8 cellular contexts compared by ENCODE assay signal in the genomic region with DNA sequence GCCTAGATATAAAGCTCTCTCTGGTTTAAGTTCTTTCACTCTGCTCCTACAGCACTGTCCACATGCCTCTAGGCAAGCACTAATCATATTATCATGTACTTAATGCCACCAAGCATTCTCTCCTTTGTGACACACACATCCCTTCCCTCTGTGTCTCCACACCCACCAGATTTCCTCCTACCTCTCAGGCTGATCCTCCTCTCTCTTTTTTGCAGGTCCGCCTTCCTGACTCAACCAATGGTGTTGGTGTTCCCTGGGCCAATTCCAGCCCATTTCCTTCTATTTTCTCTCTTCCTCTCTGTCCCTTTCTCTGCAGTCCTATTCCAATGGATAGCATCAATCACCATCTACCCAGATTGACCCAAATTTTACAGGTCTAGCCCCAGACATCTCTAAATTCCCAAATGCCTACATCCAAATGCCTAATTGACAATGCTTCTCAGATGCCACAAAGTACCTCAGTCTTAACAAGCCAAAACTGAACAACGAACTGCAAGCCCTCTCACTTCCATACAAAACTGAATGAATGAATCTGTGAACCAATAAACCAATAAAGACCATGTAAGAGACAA. TPM values are rescaled to one million over a fixed set of nuclear protein-coding genes. Genes with fewer than 3 reads are reported as not detected.
DNase-seq lines count a peak whose midpoint lies in the region; ATAC-seq and TF ChIP-seq lines count a peak whose summit lies in the region.

No MANE protein-coding gene starts in this region.

- dilution Hi-C loops in mammary epithelial cell (cut with HindIII; ENCODE audit: low sequenced_read_pairs): no loop called here

- H3K4me1 ChIP-seq in CD8-positive, alpha-beta T cell (ENCODE audit: insufficient read depth, low read length): peaks cover 13% of the 10 kb centered on the region
- H3K4me1 ChIP-seq in MM.1S (ENCODE audit: low read length): peaks cover 14% of the 10 kb centered on the region
- H3K4me1 ChIP-seq in mammary epithelial cell (ENCODE audit: insufficient read depth, low read length): peaks cover 6% of the 10 kb centered on the region
- peaks cover 3% of the 10 kb centered on the region for H3K4me1 ChIP-seq in mesenchymal stem cell (ENCODE audit: control insufficient read depth, insufficient read depth, low read depth, low read length)

- no peak overlapping the region for H2BK15ac ChIP-seq in mesenchymal stem cell (ENCODE audit: low read depth, poor library complexity, severe bottlenecking)

- CTCF ChIA-PET in CD8-positive, alpha-beta T cell (lab: Charles Lee): no interaction called here
- CTCF ChIA-PET in mammary epithelial cell (lab: Charles Lee; ENCODE audit: low non-redundant PET): no interaction called here

- peaks cover 4% of the 10 kb centered on the region for H3K79me1 ChIP-seq in mesenchymal stem cell (replicated peaks; ENCODE audit: low read length, poor library complexity, severe bottlenecking)

- H4K20me1 ChIP-seq in MM.1S (ENCODE audit: insufficient read depth, low read length): no peaks in the 10 kb centered on the region
- no peaks in the 10 kb centered on the region for H4K20me1 ChIP-seq in mammary epithelial cell (ENCODE audit: insufficient read depth, low read length)

- no peak overlapping the region for H3K18ac ChIP-seq in mesenchymal stem cell (ENCODE audit: low read depth in 1 of 2, low read length in 2 of 2)

- H2AK5ac ChIP-seq in mesenchymal stem cell (ENCODE audit: low read length, severe bottlenecking): no peak overlapping the region

- H3K4me1 Mint-ChIP-seq in CD8-positive, alpha-beta T cell (ENCODE audit: low read depth): peaks cover 20% of the 10 kb centered on the region

- no peak overlapping the region for H2BK12ac ChIP-seq in mesenchymal stem cell (ENCODE audit: low read length in 2 of 2)

- peaks cover 39% of the 10 kb centered on the region for H3K79me2 ChIP-seq in MM.1S (ENCODE audit: low read length)
- peaks cover 19% of the 10 kb centered on the region for H3K79me2 ChIP-seq in mammary epithelial cell (ENCODE audit: insufficient read depth, low read length)

- H3K9me2 ChIP-seq in MM.1S (replicated peaks; ENCODE audit: insufficient read depth, low read length): no peaks in the 10 kb centered on the region

- no peaks in the 10 kb centered on the region for H3K9me3 ChIP-seq in CD8-positive, alpha-beta T cell (ENCODE audit: low read length)
- H3K9me3 ChIP-seq in MM.1S (replicated peaks; ENCODE audit: insufficient read depth, low read length) (no peaks in the 10 kb centered on the region), mammary epithelial cell (replicated peaks; ENCODE audit: insufficient read depth, low read length) (no peaks in the 10 kb centered on the region), mesenchymal stem cell (ENCODE audit: control insufficient read depth, low read length) (no peaks in the 10 kb centered on the region)

- intact Hi-C loops in CD8-positive, alpha-beta T cell (cut with DNase I, micrococcal nuclease): no loop called here
- intact Hi-C loops in mammary epithelial cell (cut with micrococcal nuclease): loop anchor here (1.0 to 5.0 kb wide), 2 partner anchors 77 to 95 kb away; partner anchors contain the start of genes NLRP14 and ZNF214

- ATAC-seq in CD8-positive, alpha-beta T cell: peak; percentile 44
- ATAC-seq in GM21360 (IDR thresholded peaks at IDR 0.05; ENCODE audit: unreplicated experiment): peak; percentile 8

- H3K4me3 ChIP-seq in CD8-positive, alpha-beta T cell (ENCODE audit: low read depth, low read length): no peak overlapping the region
- peak overlapping the region; percentile 97 for H3K4me3 ChIP-seq in MM.1S (ENCODE audit: low read length)
- peak overlapping the region; percentile 45 to 76 (median 61) for H3K4me3 ChIP-seq in mammary epithelial cell (replicated peaks in 1 of 3; ENCODE audit: insufficient read depth in 1 of 3, low read depth in 2 of 3, low read length in 3 of 3)
- peak overlapping the region in 1 of 2 experiments; percentile 97 for H3K4me3 ChIP-seq in mesenchymal stem cell (ENCODE audit: insufficient read depth in 1 of 2, low read depth in 1 of 2, low read length in 2 of 2)

- peaks cover 23% of the 10 kb centered on the region for H3F3A ChIP-seq in MM.1S (ENCODE audit: insufficient read depth, low read length)

- H3K27ac ChIP-seq in CD8-positive, alpha-beta T cell (ENCODE audit: low read depth, low read length): no peak overlapping the region
- H3K27ac ChIP-seq in MM.1S (ENCODE audit: low read length) (peak overlapping the region; percentile 99), mammary epithelial cell (ENCODE audit: insufficient read depth, low read depth, low read length) (peak overlapping the region; percentile 40), mesenchymal stem cell (ENCODE audit: low read length, poor library complexity, severe bottlenecking) (no peak overlapping the region)

- no peaks in the 10 kb centered on the region for H3K36me3 ChIP-seq in CD8-positive, alpha-beta T cell (ENCODE audit: insufficient read depth, low read length)
- H3K36me3 ChIP-seq in MM.1S (replicated peaks; ENCODE audit: insufficient read depth, low read length): peaks cover 5% of the 10 kb centered on the region; the same call in 1 of the 2 replicates
- H3K36me3 ChIP-seq in mammary epithelial cell (ENCODE audit: insufficient read depth, low read length): no peaks in the 10 kb centered on the region
- no peaks in the 10 kb centered on the region for H3K36me3 ChIP-seq in mesenchymal stem cell (ENCODE audit: control insufficient read depth in 1 of 2, insufficient read depth in 2 of 2, low read depth in 1 of 2, low read length in 2 of 2)

- peak overlapping the region; percentile 89 for H3K4me3 Mint-ChIP-seq in CD8-positive, alpha-beta T cell

- H3K9me3 Mint-ChIP-seq in CD8-positive, alpha-beta T cell: no peaks in the 10 kb centered on the region

- in situ Hi-C loops in mammary epithelial cell (cut with MboI; ENCODE audit: low sequenced_read_pairs in 2 of 2): no loop called here

- no peak overlapping the region for H2BK120ac ChIP-seq in mesenchymal stem cell (ENCODE audit: low read depth, low read length)

- no peak overlapping the region for H4K91ac ChIP-seq in mesenchymal stem cell (ENCODE audit: low read length)

- POLR2A ChIA-PET in CD8-positive, alpha-beta T cell (lab: Charles Lee): no interaction called here

- WGBS in mammary epithelial cell (ENCODE audit: low coverage, missing lambda C conversion rate): 67% methylated on average over 2 of the region's 2 CpGs
- 49% methylated on average over 2 of the region's 2 CpGs for WGBS in mesenchymal stem cell

- H4K8ac ChIP-seq in mesenchymal stem cell (ENCODE audit: low read length): no peak overlapping the region

- no peak overlapping the region for H3K14ac ChIP-seq in mesenchymal stem cell (ENCODE audit: low read length in 2 of 2)

- H2AFZ ChIP-seq in MM.1S (ENCODE audit: low read length): peak overlapping the region; percentile 49
- peak overlapping the region; percentile 96 for H2AFZ ChIP-seq in mammary epithelial cell (ENCODE audit: low read depth, low read length)
- H2AFZ ChIP-seq in mesenchymal stem cell (ENCODE audit: low read depth, low read length): no peak overlapping the region

- no peak for TF ChIP-seq CTCF in CD8-positive, alpha-beta T cell (IDR thresholded peaks at IDR 0.05)
- TF ChIP-seq CTCF in MM.1S (IDR thresholded peaks at IDR 0.05; ENCODE audit: low read length) (no peak), mammary epithelial cell (conservative IDR thresholded peaks at IDR 0.05 in 1 of 2, IDR thresholded peaks at IDR 0.05 in 1 of 2; ENCODE audit: extremely low read depth in 1 of 2, insufficient read depth in 1 of 2, low read depth in 1 of 2, low read length in 2 of 2) (no peak)

- no TSS peak for BruUV-seq in mammary epithelial cell (replicated peaks; lab: Mats Ljungman, UMichigan)

- no peaks in the 10 kb centered on the region for H3K27me3 ChIP-seq in CD8-positive, alpha-beta T cell (ENCODE audit: insufficient read depth, low read length)
- H3K27me3 ChIP-seq in MM.1S (replicated peaks; ENCODE audit: insufficient read depth, low read length) (no peaks in the 10 kb centered on the region), mammary epithelial cell (ENCODE audit: insufficient read depth, low read length) (no peaks in the 10 kb centered on the region), mesenchymal stem cell (ENCODE audit: control insufficient read depth in 1 of 2, insufficient read depth in 1 of 2, low read length in 2 of 2) (no peaks in the 10 kb centered on the region)

- H2BK5ac ChIP-seq in mesenchymal stem cell (ENCODE audit: low read depth, low read length, poor library complexity, severe bottlenecking): no peak overlapping the region

- peak overlapping the region; percentile 99 for H3K9ac ChIP-seq in MM.1S (ENCODE audit: low read length)
- H3K9ac ChIP-seq in mammary epithelial cell (ENCODE audit: insufficient read depth, low read length): no peak overlapping the region
- H3K9ac ChIP-seq in mesenchymal stem cell (ENCODE audit: low read length): peak overlapping the region; percentile 95

- peak overlapping the region; percentile 75 for H3K4me2 ChIP-seq in MM.1S (ENCODE audit: low read depth, low read length)
- H3K4me2 ChIP-seq in mammary epithelial cell (ENCODE audit: insufficient read depth, low read depth, low read length): peak overlapping the region; percentile 76
- no peak overlapping the region for H3K4me2 ChIP-seq in mesenchymal stem cell (ENCODE audit: low read length, poor library complexity, severe bottlenecking)

- H3K36me3 Mint-ChIP-seq in CD8-positive, alpha-beta T cell: peaks cover 3% of the 10 kb centered on the region

- H3K23ac ChIP-seq in mesenchymal stem cell (ENCODE audit: low read length in 2 of 2): no peak overlapping the region

- peaks cover 36% of the 10 kb centered on the region for H3K27me3 Mint-ChIP-seq in CD8-positive, alpha-beta T cell (ENCODE audit: low read depth)

- H3K4ac ChIP-seq in mesenchymal stem cell (ENCODE audit: low read depth in 1 of 2, low read length in 2 of 2): no peak overlapping the region

- no peak overlapping the region for H3K27ac Mint-ChIP-seq in CD8-positive, alpha-beta T cell

- DNase-seq in CD8-positive, alpha-beta T cell: no peak
- DNase-seq in MM.1S (no peak), mammary epithelial cell (peak; percentile 49), mesenchymal stem cell (peak; percentile 41), HuH-7 (ENCODE audit: low spot score) (no peak), OCI-M2 (lab: John Stamatoyannopoulos, UW; ENCODE audit: unreplicated experiment) (no peak), NCI-H128 (lab: John Stamatoyannopoulos, UW; ENCODE audit: unreplicated experiment) (no peak)

RNA-seq across cellular contexts. Expression of gene ZNF215, which starts 0.5 kb away (rescaled TPM):
- under 1 TPM in 1 of 2 experiments, not detected in 1; 0.60 TPM for total RNA-seq in CD8-positive, alpha-beta T cell
- 10 to 100 TPM in 1 of 2 donors, 1 to 10 TPM in 1; 8.0 to 10.0 TPM for total RNA-seq in mammary epithelial cell
- 3.1 TPM for polyA plus RNA-seq in mammary epithelial cell
- 4.7 TPM for polyA minus RNA-seq in mammary epithelial cell
- polyA plus RNA-seq in mesenchymal stem cell (2013, experiment 1 of 2): 1.7 TPM
- 1.6 TPM for polyA plus RNA-seq in mesenchymal stem cell (2013, experiment 2 of 2)

RNA-seq across cellular contexts. Expression of gene OR2D3, which starts 4.9 kb away (rescaled TPM):
- total RNA-seq in CD8-positive, alpha-beta T cell: not detected
- total RNA-seq in mammary epithelial cell: not detected
- not detected for polyA plus RNA-seq in mammary epithelial cell
- polyA minus RNA-seq in mammary epithelial cell: not detected
- not detected for polyA plus RNA-seq in mesenchymal stem cell (2013, experiment 1 of 2)
- not detected for polyA plus RNA-seq in mesenchymal stem cell (2013, experiment 2 of 2)

RNA-seq across cellular contexts. Expression of gene OR2D2, which starts 33.4 kb away (rescaled TPM):
- not detected for total RNA-seq in CD8-positive, alpha-beta T cell
- 1 to 10 TPM in 1 of 2 donors, under 1 TPM in 1; 0.73 to 1.7 TPM for total RNA-seq in mammary epithelial cell
- not detected for polyA plus RNA-seq in mammary epithelial cell
- polyA minus RNA-seq in mammary epithelial cell: not detected
- polyA plus RNA-seq in mesenchymal stem cell (2013, experiment 1 of 2): not detected
- not detected for polyA plus RNA-seq in mesenchymal stem cell (2013, experiment 2 of 2)

RNA-seq across cellular contexts. Expression of gene OR10A4, which starts 49.3 kb away (rescaled TPM):
- total RNA-seq in CD8-positive, alpha-beta T cell: not detected
- total RNA-seq in mammary epithelial cell: not detected
- not detected for polyA plus RNA-seq in mammary epithelial cell
- not detected for polyA minus RNA-seq in mammary epithelial cell
- polyA plus RNA-seq in mesenchymal stem cell (2013, experiment 1 of 2): not detected
- not detected for polyA plus RNA-seq in mesenchymal stem cell (2013, experiment 2 of 2)

Comparison
In these comparisons a context has a peak if more than half of its experiments do, and no peak if none do; other contexts are left out.
1. DNase-seq: peak in mammary epithelial cell (single experiment) and mesenchymal stem cell (single experiment); none in CD8-positive, alpha-beta T cell (0 of 7), MM.1S (single experiment), HuH-7 (single experiment), OCI-M2 (single experiment) and NCI-H128 (single experiment).
2. H3K27ac ChIP-seq: peak in MM.1S (single experiment) and mammary epithelial cell (single experiment); none in CD8-positive, alpha-beta T cell (single experiment) and mesenchymal stem cell (single experiment).
3. RNA of gene ZNF215, which starts 0.5 kb away (total RNA-seq): 8.0 to 10.0 TPM in mammary epithelial cell; 0.60 TPM in CD8-positive, alpha-beta T cell; every median in the first group is over 4 times any median in the second.